22 cellular contexts compared by ENCODE assay signal in genomic region chr10:124323806-124324205, GRCh38.
"Had no signal": no experiment of that assay in that cellular context is flagged by ENCODE, and none has a peak within 500 bp of the region (broad histone marks: within the 10 kb centered on the region; RNA-seq: fewer than 3 reads in every experiment).

No MANE protein-coding gene starts in this region.

- H3K36me3 Mint-ChIP-seq: activated naive CD8-positive, alpha-beta T cell treated with anti-CD3 and anti-CD28 coated beads, Interleukin-2, amount 10 ng/mL, durations not matched to agents 7 days and 5 days; brain; naive thymus-derived CD4-positive, alpha-beta T cell; type B pancreatic cell had no signal

- H3K27ac Mint-ChIP-seq: activated CD4-positive, alpha-beta memory T cell treated with anti-CD3 and anti-CD28 coated beads, Interleukin-2, amount 10 ng/mL, durations not matched to agents 7 days and 5 days; activated CD4-positive, alpha-beta T cell treated with anti-CD3 and anti-CD28 coated beads, Interleukin-2, amount 10 ng/mL, durations not matched to agents 7 days and 5 days; activated naive CD8-positive, alpha-beta T cell treated with anti-CD3 and anti-CD28 coated beads, Interleukin-2, amount 10 ng/mL, durations not matched to agents 7 days and 5 days; naive thymus-derived CD4-positive, alpha-beta T cell; stimulated activated naive CD8-positive, alpha-beta T cell treated with anti-CD3 and anti-CD28 coated beads, Interleukin-15, Interleukin-2, amounts not matched to agents 100 ng/mL and 50 ng/mL, for 24 hours; T-helper 1 cell treated with Interleukin-12 subunit alpha and Interleukin-12 subunit beta and Interleukin-4 antibody, amounts not matched to agents 30 μg/mL and 1 μg/mL, for 36 hours; type B pancreatic cell had no signal

- H3K9me3 Mint-ChIP-seq: activated CD4-positive, alpha-beta memory T cell treated with anti-CD3 and anti-CD28 coated beads, Interleukin-2, amount 10 ng/mL, durations not matched to agents 7 days and 5 days; activated CD4-positive, alpha-beta T cell treated with anti-CD3 and anti-CD28 coated beads, Interleukin-2, amount 10 ng/mL, durations not matched to agents 7 days and 5 days; activated naive CD8-positive, alpha-beta T cell treated with anti-CD3 and anti-CD28 coated beads, Interleukin-2, amount 10 ng/mL, durations not matched to agents 7 days and 5 days; stimulated activated naive CD8-positive, alpha-beta T cell treated with anti-CD3 and anti-CD28 coated beads, Interleukin-15, Interleukin-2, amounts not matched to agents 100 ng/mL and 50 ng/mL, for 24 hours; T-helper 1 cell treated with Interleukin-12 subunit alpha and Interleukin-12 subunit beta and Interleukin-4 antibody, amounts not matched to agents 30 μg/mL and 1 μg/mL, for 36 hours; type B pancreatic cell had no signal

- H3K4me3 Mint-ChIP-seq: activated CD4-positive, alpha-beta memory T cell treated with anti-CD3 and anti-CD28 coated beads, Interleukin-2, amount 10 ng/mL, durations not matched to agents 7 days and 5 days; activated CD4-positive, alpha-beta T cell treated with anti-CD3 and anti-CD28 coated beads, Interleukin-2, amount 10 ng/mL, durations not matched to agents 7 days and 5 days; activated naive CD8-positive, alpha-beta T cell treated with anti-CD3 and anti-CD28 coated beads, Interleukin-2, amount 10 ng/mL, durations not matched to agents 7 days and 5 days; brain; stimulated activated naive CD8-positive, alpha-beta T cell treated with anti-CD3 and anti-CD28 coated beads, Interleukin-15, Interleukin-2, amounts not matched to agents 100 ng/mL and 50 ng/mL, for 24 hours; T-helper 1 cell treated with Interleukin-12 subunit alpha and Interleukin-12 subunit beta and Interleukin-4 antibody, amounts not matched to agents 30 μg/mL and 1 μg/mL, for 36 hours; type B pancreatic cell had no signal

- DNase-seq: activated CD4-positive, alpha-beta T cell treated with anti-CD3 and anti-CD28 coated beads for 1 hour; activated CD4-positive, alpha-beta T cell treated with anti-CD3 and anti-CD28 coated beads, Interleukin-2, amount 10 ng/mL, durations not matched to agents 7 days and 5 days; activated effector memory CD4-positive, alpha-beta T cell treated with Interleukin-2 at 50 U/mL for 16 hours; activated naive CD4-positive, alpha-beta T cell treated with Interleukin-2 at 50 U/mL for 16 hours; activated naive CD8-positive, alpha-beta T cell treated with anti-CD3 and anti-CD28 coated beads, Interleukin-2, amount 10 ng/mL, durations not matched to agents 7 days and 5 days; cortex of kidney; gastrocnemius medialis; left cardiac atrium; midbrain; naive thymus-derived CD4-positive, alpha-beta T cell; nucleus accumbens; posterior cingulate gyrus; right cardiac atrium; stimulated activated CD4-positive, alpha-beta T cell treated with anti-CD3 and anti-CD28 coated beads, Interleukin-2, amount 100 ng/mL, for 48 hours; substantia nigra; SW 1271; T-helper 9 cell had no signal

- H3K4me1 Mint-ChIP-seq: activated CD4-positive, alpha-beta memory T cell treated with anti-CD3 and anti-CD28 coated beads, Interleukin-2, amount 10 ng/mL, durations not matched to agents 7 days and 5 days; activated CD4-positive, alpha-beta T cell treated with anti-CD3 and anti-CD28 coated beads, Interleukin-2, amount 10 ng/mL, durations not matched to agents 7 days and 5 days; activated naive CD8-positive, alpha-beta T cell treated with anti-CD3 and anti-CD28 coated beads, Interleukin-2, amount 10 ng/mL, durations not matched to agents 7 days and 5 days had no signal

- H3K27me3 Mint-ChIP-seq: activated CD4-positive, alpha-beta memory T cell treated with anti-CD3 and anti-CD28 coated beads, Interleukin-2, amount 10 ng/mL, durations not matched to agents 7 days and 5 days; activated CD4-positive, alpha-beta T cell treated with anti-CD3 and anti-CD28 coated beads, Interleukin-2, amount 10 ng/mL, durations not matched to agents 7 days and 5 days; stimulated activated naive CD8-positive, alpha-beta T cell treated with anti-CD3 and anti-CD28 coated beads, Interleukin-15, Interleukin-2, amounts not matched to agents 100 ng/mL and 50 ng/mL, for 24 hours had no signal

- ATAC-seq: gastrocnemius medialis; left cardiac atrium; naive thymus-derived CD4-positive, alpha-beta T cell; right cardiac atrium had no signal
